ENCODE assay signal across 16 cellular contexts in genomic region chr15:70870066-70870465, GRCh38. TPM values are rescaled to one million over a fixed set of nuclear protein-coding genes. Genes with fewer than 3 reads are reported as not detected.
A peak's percentile ranks its signal among the peaks of the same experiment; 100 is the strongest.
DNase-seq lines count a peak whose midpoint lies in the region; ATAC-seq and TF ChIP-seq lines count a peak whose summit lies in the region.
"Had no signal": no experiment of that assay in that cellular context is flagged by ENCODE, and none has a peak within 500 bp of the region (broad histone marks: within the 10 kb centered on the region; RNA-seq: fewer than 3 reads in every experiment).

No MANE protein-coding gene starts in this region.

- H3K27ac ChIP-seq in RWPE2 (ENCODE audit: poor library complexity, severe bottlenecking) (no peak overlapping the region), fibroblast of lung (ENCODE audit: insufficient read depth, low read length) (peak overlapping the region; percentile 37)
- H3K27ac ChIP-seq: 22Rv1 had no signal

- no peak overlapping the region for H3K9ac ChIP-seq in fibroblast of lung (ENCODE audit: insufficient read depth, low read length)

- no peaks in the 10 kb centered on the region for H3K36me3 ChIP-seq in RWPE2 (ENCODE audit: low read depth)
- H3K36me3 ChIP-seq in fibroblast of lung (ENCODE audit: control insufficient read depth, insufficient read depth, low read length): no peaks in the 10 kb centered on the region

- H3K4me1 ChIP-seq in RWPE2 (ENCODE audit: insufficient read depth, poor library complexity, severe bottlenecking): peaks cover 5% of the 10 kb centered on the region
- peaks cover 21% of the 10 kb centered on the region for H3K4me1 ChIP-seq in fibroblast of lung (ENCODE audit: control insufficient read depth, extremely low read depth, insufficient read depth, low read length)

- DNase-seq in NOMO-1 treated with DMSO at 0.1 percent for 48 hours (lab: John Stamatoyannopoulos, UW; ENCODE audit: unreplicated experiment) (peak; percentile 35), NOMO-1 treated with dmso at 0.1 percent for 144 hours (lab: John Stamatoyannopoulos, UW; ENCODE audit: unreplicated experiment) (no peak), RWPE2 (ENCODE audit: low spot score) (no peak), fibroblast of lung (ENCODE audit: low read depth in 2 of 2) (peak; percentile 90 to 92), stromal cell of bone marrow (ENCODE audit: low read depth) (peak; percentile 79)
- DNase-seq: DND-41; naive thymus-derived CD8-positive, alpha-beta T cell; NCI-H187 treated with DMSO at 0.1 percent for 48 hours; RPMI8226; stimulated activated naive B cell treated with anti-CD40 and anti-IgM and Interleukin-4, amounts not matched to agents 10 μg/mL and 1 μg/mL and 100 μg/mL, for 72 hours had no signal

- peak overlapping the region; percentile 4 for H3K4me2 ChIP-seq in fibroblast of lung (ENCODE audit: extremely low read depth, insufficient read depth, low read length)

- ATAC-seq in RWPE2 (ENCODE audit: low read depth) (peak; percentile 55; the same call in 1 of the 3 replicates), GM21528 (IDR thresholded peaks at IDR 0.05; ENCODE audit: low FRiP score, unreplicated experiment) (no peak), GM18909 (IDR thresholded peaks at IDR 0.05; ENCODE audit: poor library complexity, unreplicated experiment) (no peak), GM21737 (IDR thresholded peaks at IDR 0.05; ENCODE audit: unreplicated experiment) (no peak)
- ATAC-seq: naive thymus-derived CD8-positive, alpha-beta T cell; stimulated activated naive B cell treated with anti-CD40 and anti-IgM and Interleukin-4, amounts not matched to agents 10 μg/mL and 1 μg/mL and 100 μg/mL, for 72 hours; WTC11 had no signal

- no peak overlapping the region for H3K4me3 ChIP-seq in RWPE2 (ENCODE audit: severe bottlenecking)
- H3K4me3 ChIP-seq in fibroblast of lung (replicated peaks in 1 of 4; ENCODE audit: control extremely low read depth in 1 of 4, insufficient read depth in 1 of 4, low read depth in 3 of 4, low read length in 4 of 4): no peak overlapping the region

- no peak overlapping the region for H2AFZ ChIP-seq in fibroblast of lung (ENCODE audit: low read length)

- H3K79me2 ChIP-seq in fibroblast of lung (ENCODE audit: control insufficient read depth, insufficient read depth, low read length): no peaks in the 10 kb centered on the region

- H4K20me1 ChIP-seq in fibroblast of lung (ENCODE audit: control insufficient read depth, extremely low read depth, insufficient read depth, low read length): no peaks in the 10 kb centered on the region

- H3K27me3 ChIP-seq in RWPE2 (ENCODE audit: insufficient read depth, poor library complexity, severe bottlenecking): no peaks in the 10 kb centered on the region
- H3K27me3 ChIP-seq in fibroblast of lung (ENCODE audit: control insufficient read depth, insufficient read depth, low read length): no peaks in the 10 kb centered on the region

- no peaks in the 10 kb centered on the region for H3K9me3 ChIP-seq in RWPE2 (ENCODE audit: severe bottlenecking)
- H3K9me3 ChIP-seq in fibroblast of lung (ENCODE audit: control insufficient read depth, insufficient read depth, low read depth, low read length): no peaks in the 10 kb centered on the region

- TF ChIP-seq CTCF in RWPE2 (IDR thresholded peaks at IDR 0.05; ENCODE audit: poor library complexity, severe bottlenecking) (no peak), fibroblast of lung (conservative IDR thresholded peaks at IDR 0.05 in 1 of 2, IDR thresholded peaks at IDR 0.05 in 1 of 2; ENCODE audit: low read depth in 1 of 2, low read length in 2 of 2) (no peak)

RNA-seq across cellular contexts. Expression of gene LARP6, which starts 16.1 kb away (rescaled TPM):
- 72.9 and 108 TPM in 2 replicates for total RNA-seq in fibroblast of lung
- polyA plus RNA-seq in fibroblast of lung: 160 and 273 TPM in 2 replicates
- 189 and 329 TPM in 2 replicates for polyA plus RNA-seq in fibroblast of lung (2012)
- polyA minus RNA-seq in fibroblast of lung (ENCODE audit: low replicate concordance): 26.4 and 41.4 TPM in 2 replicates
- total RNA-seq: activated T-helper 2 cell treated with anti-CD3 and anti-CD28 coated beads, Interferon-gamma antibody, Interleukin-2, Interleukin-4, amounts not matched to agents 10 μg/mL and 5 μg/mL and 100 μg/mL, durations not matched to agents 14 hours and 24 hours and 36 hours had no signal

RNA-seq across cellular contexts. Expression of gene THAP10, which starts 22.2 kb away (rescaled TPM):
- 2.3 and 5.0 TPM in 2 replicates for total RNA-seq in fibroblast of lung
- polyA plus RNA-seq in fibroblast of lung: 4.6 and 7.9 TPM in 2 replicates
- 2.7 and 5.9 TPM in 2 replicates for polyA plus RNA-seq in fibroblast of lung (2012)
- 0.15 TPM in 1 of 2 replicates, not detected in the other for polyA minus RNA-seq in fibroblast of lung (ENCODE audit: low replicate concordance)
- total RNA-seq: naive thymus-derived CD8-positive, alpha-beta T cell had no signal
- polyA plus RNA-seq: naive thymus-derived CD8-positive, alpha-beta T cell had no signal

RNA-seq across cellular contexts. Expression of gene LRRC49, which starts 22.6 kb away (rescaled TPM):
- total RNA-seq in fibroblast of lung: 20.5 and 31.5 TPM in 2 replicates
- 10.0 and 16.2 TPM in 2 replicates for polyA plus RNA-seq in fibroblast of lung
- polyA plus RNA-seq in fibroblast of lung (2012): 6.4 and 11.4 TPM in 2 replicates
- polyA minus RNA-seq in fibroblast of lung (ENCODE audit: low replicate concordance): 8.9 and 18.8 TPM in 2 replicates
- total RNA-seq: activated T-helper 2 cell treated with anti-CD3 and anti-CD28 coated beads, Interferon-gamma antibody, Interleukin-2, Interleukin-4, amounts not matched to agents 10 μg/mL and 5 μg/mL and 100 μg/mL, durations not matched to agents 14 hours and 24 hours and 36 hours; naive thymus-derived CD8-positive, alpha-beta T cell had no signal
- polyA plus RNA-seq: naive thymus-derived CD8-positive, alpha-beta T cell had no signal

Comparison
In these comparisons a context has a peak if more than half of its experiments do, and no peak if none do; other contexts are left out.
1. DNase-seq: peak in NOMO-1 treated with DMSO at 0.1 percent for 48 hours (single experiment), fibroblast of lung (2 of 2) and stromal cell of bone marrow (single experiment); none in NOMO-1 treated with dmso at 0.1 percent for 144 hours (single experiment) and RWPE2 (single experiment).